In the genomic region with DNA sequence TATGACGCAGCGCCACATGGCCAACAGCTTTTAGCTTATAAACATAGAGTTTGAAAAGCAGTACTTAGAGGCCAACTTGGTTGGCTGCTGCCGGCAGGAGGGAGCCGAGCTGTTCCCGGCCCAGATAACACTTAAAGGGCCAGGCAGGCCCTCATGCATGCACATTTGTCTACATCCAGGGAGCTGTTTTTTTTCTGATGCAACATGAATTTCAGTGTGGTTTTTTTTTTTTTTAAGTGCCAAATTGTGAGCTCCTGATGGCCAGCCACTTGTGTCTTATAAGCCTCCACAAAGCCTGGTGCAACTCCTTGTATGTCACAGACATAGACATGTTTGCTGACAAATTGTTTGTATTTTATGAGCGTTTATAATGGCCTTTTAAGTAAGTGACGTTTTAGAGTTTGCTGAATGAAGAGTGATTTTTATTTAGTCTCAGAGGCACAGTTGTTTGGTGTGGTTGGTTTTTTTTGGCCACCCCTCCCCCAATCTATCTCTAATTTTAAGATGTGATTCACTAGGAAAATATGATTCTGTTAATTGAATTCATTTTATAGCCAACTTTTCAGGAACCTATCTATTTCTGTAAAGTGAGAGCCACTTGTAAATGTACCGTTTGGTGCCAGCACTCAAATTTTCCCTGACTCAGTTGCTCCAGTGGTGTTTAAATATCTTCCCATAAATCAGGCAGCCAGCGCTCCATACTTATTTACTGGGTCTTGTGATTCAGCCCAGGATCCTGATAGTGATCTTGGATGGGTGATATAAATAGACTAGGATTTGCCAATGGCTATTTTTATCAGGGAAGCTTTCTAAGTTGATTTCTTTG, we compare ENCODE assay signal across 8 cellular contexts.
A peak's percentile ranks its signal among the peaks of the same experiment; 100 is the strongest.
DNase-seq lines count a peak whose midpoint lies in the region; ATAC-seq, FAIRE-seq and TF ChIP-seq lines count a peak whose summit lies in the region.

No MANE protein-coding gene starts in this region.

- H3K4me3 ChIP-seq in bronchial epithelial cell (ENCODE audit: low read depth, low read length) (no peak overlapping the region), left lung (no peak overlapping the region), thyroid gland (replicated peaks in 1 of 3) (no peak overlapping the region)

- in situ Hi-C loops in ACHN (cut with HindIII; ENCODE audit: low pct_ligation_motif_present, low pct_unique_long_range_greater_than_20kb, low sequenced_read_pairs), result no loop called here

- WGBS in thyroid gland, 2 donors, result 9 to 14% methylated on average over 9 of the region's 9 CpGs

- intact Hi-C loops in left lung (cut with DNase I) (no loop called here), thyroid gland (cut with DNase I) (no loop called here)

- H3K27ac ChIP-seq in left lung (peak overlapping the region; percentile 57 to 83), thyroid gland (peak overlapping the region; percentile 89 to 94 (median 90))

- FAIRE-seq in bronchial epithelial cell (lab: Jason Lieb, UNC) (no peak), GM12891 (lab: Jason Lieb, UNC) (no peak)

- TF ChIP-seq POLR2A in thyroid gland (IDR thresholded peaks at IDR 0.05) (peak in 1 of 2 donors; percentile 48), GM12891 (IDR thresholded peaks at IDR 0.05; ENCODE audit: low read depth, low read length) (no peak)

- no peaks in the 10 kb centered on the region for H3K27me3 ChIP-seq in bronchial epithelial cell (ENCODE audit: control insufficient read depth, insufficient read depth, low read length)
- H3K27me3 ChIP-seq in left lung, result no peaks in the 10 kb centered on the region
- no peaks in the 10 kb centered on the region for H3K27me3 ChIP-seq in thyroid gland

- peak; percentile 45 for DNase-seq in COLO829 (ENCODE audit: low spot score)
- peak; percentile 21 for DNase-seq in NCI-H2029 treated with DMSO at 0.1 percent for 48 hours (lab: John Stamatoyannopoulos, UW)
- peak; percentile 40 for DNase-seq in bronchial epithelial cell (ENCODE audit: low read depth)
- DNase-seq in left lung, result peak in 1 of 2 donors; percentile 72
- DNase-seq in thyroid gland, result peak; percentile 93 to 94
- DNase-seq in GM12891 (ENCODE audit: insufficient read length, low spot score), result no peak
- DNase-seq in NCI-H1048 (lab: John Stamatoyannopoulos, UW), result no peak
- no peak for DNase-seq in ACHN

- H3K9me3 ChIP-seq in left lung (no peaks in the 10 kb centered on the region), thyroid gland (no peaks in the 10 kb centered on the region)

- peak; percentile 92 for ATAC-seq in left lung

- H3K4me1 ChIP-seq in left lung (peaks cover 35 to 39% of the 10 kb centered on the region in 2 donors), thyroid gland (peaks cover 56 to 64% of the 10 kb centered on the region in 2 donors)

- peaks cover 1% of the 10 kb centered on the region for H3K36me3 ChIP-seq in bronchial epithelial cell (ENCODE audit: control insufficient read depth, insufficient read depth, low read length)
- no peaks in the 10 kb centered on the region for H3K36me3 ChIP-seq in left lung
- no peaks in the 10 kb centered on the region for H3K36me3 ChIP-seq in thyroid gland

- no peak for TF ChIP-seq CTCF in bronchial epithelial cell (IDR thresholded peaks at IDR 0.05; ENCODE audit: insufficient read depth, low read length, severe bottlenecking)
- no peak for TF ChIP-seq CTCF in left lung (IDR thresholded peaks at IDR 0.05)
- peak in 4 of 6 experiments; percentile 9 to 47 (median 38) for TF ChIP-seq CTCF in thyroid gland (IDR thresholded peaks at IDR 0.05)

TF ChIP-seq in GM12891, 5 proteins besides CTCF, POLR2A, EP300 and RAD21:
- no peak for TF ChIP-seq POLR2AphosphoS5 (IDR thresholded peaks at IDR 0.05; ENCODE audit: low read depth, low read length)
- no peak for TF ChIP-seq TAF1 (IDR thresholded peaks at IDR 0.05; ENCODE audit: low read depth, low read length)
- TF ChIP-seq SPI1 (IDR thresholded peaks at IDR 0.05; ENCODE audit: low read depth, low read length), result no peak
- no peak for TF ChIP-seq PAX5 (IDR thresholded peaks at IDR 0.05; ENCODE audit: insufficient read depth, low read length, severe bottlenecking)
- no peak for TF ChIP-seq POU2F2 (IDR thresholded peaks at IDR 0.05; ENCODE audit: low read depth, low read length)

Comparison
In these comparisons a context has a peak if more than half of its experiments do, and no peak if none do; other contexts are left out.
1. DNase-seq: peak in COLO829 (single experiment), NCI-H2029 treated with DMSO at 0.1 percent for 48 hours (single experiment), bronchial epithelial cell (single experiment) and thyroid gland (2 of 2); none in GM12891 (single experiment), NCI-H1048 (single experiment) and ACHN (single experiment).
2. CTCF ChIP-seq: peak in thyroid gland (4 of 6); none in bronchial epithelial cell (single experiment) and left lung (0 of 2).